10 cellular contexts compared by ENCODE assay signal in genomic region chr12:91565246-91565645, GRCh38.
DNase-seq lines count a peak whose midpoint lies in the region; ATAC-seq and TF ChIP-seq lines count a peak whose summit lies in the region.
"Had no signal": no experiment of that assay in that cellular context is flagged by ENCODE, and none has a peak within 500 bp of the region (broad histone marks: within the 10 kb centered on the region; RNA-seq: fewer than 3 reads in every experiment).

No MANE protein-coding gene starts in this region.

- no peak overlapping the region for H3K27ac ChIP-seq in CD4-positive, alpha-beta T cell (ENCODE audit: low read depth, low read length)

- no peaks in the 10 kb centered on the region for H3K27me3 Mint-ChIP-seq in memory B cell
- no peaks in the 10 kb centered on the region for H3K27me3 Mint-ChIP-seq in CD4-positive, alpha-beta T cell

- H3K9me3 ChIP-seq in CD4-positive, alpha-beta T cell (ENCODE audit: control insufficient read depth, low read length), result no peaks in the 10 kb centered on the region

- peak overlapping the region; percentile 8 for H3K27ac Mint-ChIP-seq in memory B cell
- H3K27ac Mint-ChIP-seq in CD4-positive, alpha-beta T cell, result no peak overlapping the region

- no peaks in the 10 kb centered on the region for H3K9me3 Mint-ChIP-seq in memory B cell
- H3K9me3 Mint-ChIP-seq in CD4-positive, alpha-beta T cell, result no peaks in the 10 kb centered on the region

- intact Hi-C loops in CD4-positive, alpha-beta T cell (cut with DNase I, micrococcal nuclease), result no loop called here

- POLR2A ChIA-PET in CD4-positive, alpha-beta T cell (lab: Charles Lee), result no interaction called here

- peak; percentile 12 to 37 for DNase-seq in activated CD4-positive, alpha-beta T cell treated with anti-CD3 and anti-CD28 coated beads, Interleukin-2, amount 50 U/mL, for 4 hours
- DNase-seq in activated CD4-positive, alpha-beta T cell treated with anti-CD3 and anti-CD28 coated beads for 1 hour, result no peak
- DNase-seq in amniotic epithelial cell (ENCODE audit: low read depth) (peak; percentile 87), memory B cell (ENCODE audit: low spot score in 2 of 2) (no peak), DMS114 treated with DMSO at 0.1 percent for 48 hours (lab: John Stamatoyannopoulos, UW; ENCODE audit: unreplicated experiment) (no peak)
- DNase-seq in stimulated activated CD8-positive, alpha-beta memory T cell treated with anti-CD3 and anti-CD28 coated beads, Interleukin-4, amount 100 ng/mL, for 48 hours, result peak; percentile 32
- DNase-seq in CD4-positive, alpha-beta T cell, result no peak
- DNase-seq: amygdala, NCI-H82 had no signal

- no peaks in the 10 kb centered on the region for H3K27me3 ChIP-seq in CD4-positive, alpha-beta T cell (ENCODE audit: control insufficient read depth, insufficient read depth, low read length)

- ATAC-seq in memory B cell (ENCODE audit: low read depth), result no peak
- no peak for ATAC-seq in CD4-positive, alpha-beta T cell (ENCODE audit: poor library complexity)
- ATAC-seq in HG02798 (IDR thresholded peaks at IDR 0.05; ENCODE audit: poor library complexity, unreplicated experiment), result no peak

- H3K4me3 Mint-ChIP-seq in memory B cell, result no peak overlapping the region
- no peak overlapping the region for H3K4me3 Mint-ChIP-seq in CD4-positive, alpha-beta T cell

- H3K4me1 Mint-ChIP-seq in memory B cell, result peaks cover 14% of the 10 kb centered on the region
- peaks cover 17% of the 10 kb centered on the region for H3K4me1 Mint-ChIP-seq in CD4-positive, alpha-beta T cell (ENCODE audit: low read depth)

- TF ChIP-seq CTCF in CD4-positive, alpha-beta T cell (IDR thresholded peaks at IDR 0.05), result no peak

- H3K36me3 Mint-ChIP-seq in memory B cell, result no peaks in the 10 kb centered on the region
- no peaks in the 10 kb centered on the region for H3K36me3 Mint-ChIP-seq in CD4-positive, alpha-beta T cell (ENCODE audit: low read depth)

- CTCF ChIA-PET in CD4-positive, alpha-beta T cell (lab: Charles Lee), result no interaction called here

Comparison
In these comparisons a context has a peak if more than half of its experiments do, and no peak if none do; other contexts are left out.
1. DNase-seq: peak in activated CD4-positive, alpha-beta T cell treated with anti-CD3 and anti-CD28 coated beads, Interleukin-2, amount 50 U/mL, for 4 hours (2 of 2), amniotic epithelial cell (single experiment) and stimulated activated CD8-positive, alpha-beta memory T cell treated with anti-CD3 and anti-CD28 coated beads, Interleukin-4, amount 100 ng/mL, for 48 hours (single experiment); none in activated CD4-positive, alpha-beta T cell treated with anti-CD3 and anti-CD28 coated beads for 1 hour (single experiment), memory B cell (0 of 2), DMS114 treated with DMSO at 0.1 percent for 48 hours (single experiment) and CD4-positive, alpha-beta T cell (0 of 10).